Comparison of ENCODE assay signal across 20 cellular contexts in the genomic region with DNA sequence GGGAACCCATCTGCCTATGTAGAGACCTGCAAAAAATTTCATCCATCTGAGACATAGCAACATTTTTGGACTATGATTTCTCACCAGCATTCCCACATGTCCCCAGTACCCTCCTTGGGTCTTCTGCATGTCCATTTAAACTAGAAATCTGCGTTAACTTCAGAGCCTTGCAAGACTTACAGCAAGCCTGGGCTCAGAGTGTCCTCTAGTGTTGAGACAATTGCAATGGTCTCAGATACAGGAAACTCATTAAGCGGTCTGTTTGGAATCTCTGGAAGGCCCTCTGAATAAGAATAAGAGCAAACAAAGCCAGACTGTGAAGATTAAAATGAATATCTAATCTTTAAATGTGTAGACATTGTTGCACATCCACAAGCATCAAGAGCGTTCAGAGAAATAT. TPM values are rescaled to one million over a fixed set of nuclear protein-coding genes. Genes with fewer than 3 reads are reported as not detected.
DNase-seq lines count a peak whose midpoint lies in the region; ATAC-seq and TF ChIP-seq lines count a peak whose summit lies in the region.
"Had no signal": no experiment of that assay in that cellular context is flagged by ENCODE, and none has a peak within 500 bp of the region (broad histone marks: within the 10 kb centered on the region; RNA-seq: fewer than 3 reads in every experiment).

No MANE protein-coding gene starts in this region.

- CTCF ChIA-PET in CD4-positive, alpha-beta T cell (lab: Charles Lee) = no interaction called here

- H3K4me1 Mint-ChIP-seq in HFFc6 (ENCODE audit: low read depth) = peaks cover 5% of the 10 kb centered on the region; the same call in 1 of the 2 replicates
- no peaks in the 10 kb centered on the region for H3K4me1 Mint-ChIP-seq in CD4-positive, alpha-beta T cell (ENCODE audit: low read depth)

- POLR2A ChIA-PET in CD4-positive, alpha-beta T cell (lab: Charles Lee) = no interaction called here

- peaks cover 14% of the 10 kb centered on the region for H3K9me3 ChIP-seq in CD4-positive, alpha-beta T cell (ENCODE audit: control insufficient read depth, low read length)

- no peaks in the 10 kb centered on the region for H3K27me3 ChIP-seq in CD4-positive, alpha-beta T cell (ENCODE audit: control insufficient read depth, insufficient read depth, low read length)

- TF ChIP-seq CTCF in AG09319 (IDR thresholded peaks at IDR 0.05; ENCODE audit: low read depth, low read length) (peak; percentile 10), HFFc6 (IDR thresholded peaks at IDR 0.05) (peak; percentile 26; the same call in 1 of the 2 replicates), VCaP (conservative IDR thresholded peaks at IDR 0.05) (peak; percentile 38), fibroblast of pulmonary artery (IDR thresholded peaks at IDR 0.05; ENCODE audit: low read length, missing control alignments) (no peak)
- TF ChIP-seq CTCF in CD4-positive, alpha-beta T cell (IDR thresholded peaks at IDR 0.05) = no peak

- 0 out of 2 replicates have a peak, but pooled peaks cover 4% of the 10 kb centered on the region for H3K36me3 Mint-ChIP-seq in HFFc6 (ENCODE audit: low read depth)
- H3K36me3 Mint-ChIP-seq in CD4-positive, alpha-beta T cell (ENCODE audit: low read depth) = peaks cover 4% of the 10 kb centered on the region

- no peak for DNase-seq in AG09319 (ENCODE audit: extremely low read depth, low read depth)
- peak; percentile 10 for DNase-seq in HFFc6
- peak; percentile 11 for DNase-seq in fibroblast of pulmonary artery (ENCODE audit: low read depth)
- DNase-seq in Ammon's horn (ENCODE audit: low spot score) = no peak
- DNase-seq in superior temporal gyrus (ENCODE audit: extremely low spot score) = no peak
- DNase-seq in CD4-positive, alpha-beta T cell = no peak
- DNase-seq: ACHN; activated CD4-positive, alpha-beta T cell treated with anti-CD3 and anti-CD28 coated beads, Interleukin-2, amount 50 U/mL, for 1 hour; activated gamma-delta T cell; central memory CD4-positive, alpha-beta T cell; effector CD4-positive, alpha-beta T cell; MM.1S had no signal

- peaks cover 16% of the 10 kb centered on the region for H3K27me3 Mint-ChIP-seq in HFFc6 (ENCODE audit: insufficient read depth)
- H3K27me3 Mint-ChIP-seq in CD4-positive, alpha-beta T cell = peaks cover 77% of the 10 kb centered on the region

- no peak overlapping the region for H3K4me3 Mint-ChIP-seq in HFFc6
- no peak overlapping the region for H3K4me3 Mint-ChIP-seq in CD4-positive, alpha-beta T cell
- H3K4me3 Mint-ChIP-seq: stimulated activated memory B cell treated with anti-CD40 and anti-IgM and Interleukin-4, amounts not matched to agents 10 μg/mL and 1 μg/mL and 100 μg/mL, for 72 hours had no signal

- no peak for ATAC-seq in CD4-positive, alpha-beta T cell (ENCODE audit: poor library complexity)
- no peak for ATAC-seq in HG03342 (IDR thresholded peaks at IDR 0.05; ENCODE audit: unreplicated experiment)

- H3K9me3 Mint-ChIP-seq in HFFc6 = no peaks in the 10 kb centered on the region
- H3K9me3 Mint-ChIP-seq in CD4-positive, alpha-beta T cell = peaks cover 15% of the 10 kb centered on the region

- no peak overlapping the region for H3K27ac ChIP-seq in VCaP
- H3K27ac ChIP-seq in CD4-positive, alpha-beta T cell (ENCODE audit: low read depth, low read length) = no peak overlapping the region
- H3K27ac ChIP-seq: thoracic aorta had no signal

- H3K4me3 ChIP-seq in fibroblast of pulmonary artery (replicated peaks; ENCODE audit: low read depth, low read length) = no peak overlapping the region
- H3K4me3 ChIP-seq: lung, thoracic aorta had no signal

- intact Hi-C loops in CD4-positive, alpha-beta T cell (cut with DNase I, micrococcal nuclease) = no loop called here

- H3K27ac Mint-ChIP-seq in HFFc6 = no peak overlapping the region
- no peak overlapping the region for H3K27ac Mint-ChIP-seq in CD4-positive, alpha-beta T cell
- H3K27ac Mint-ChIP-seq: stimulated activated memory B cell treated with anti-CD40 and anti-IgM and Interleukin-4, amounts not matched to agents 10 μg/mL and 1 μg/mL and 100 μg/mL, for 72 hours had no signal

RNA-seq across cellular contexts. Expression of gene PI3, which starts 20.5 kb away (rescaled TPM):
- not detected for total RNA-seq in HFFc6 (2021; fragmentation: NEBNext Ultra II Directional; extraction: Animal tissue kit (Norgen Biotek cat#: 25700))
- not detected for total RNA-seq in CD4-positive, alpha-beta T cell
- total RNA-seq: fibroblast of lung, osteoblast, right cardiac atrium, thoracic aorta had no signal

RNA-seq across cellular contexts. Expression of gene WFDC12, which starts 29.9 kb away (rescaled TPM):
- total RNA-seq in HFFc6 (2021; fragmentation: NEBNext Ultra II Directional; extraction: Animal tissue kit (Norgen Biotek cat#: 25700)) = not detected
- not detected for total RNA-seq in CD4-positive, alpha-beta T cell
- total RNA-seq: fibroblast of lung, osteoblast, right cardiac atrium, thoracic aorta had no signal

RNA-seq across cellular contexts. Expression of gene WFDC5, which starts 39.2 kb away (rescaled TPM):
- not detected for total RNA-seq in HFFc6 (2021; fragmentation: NEBNext Ultra II Directional; extraction: Animal tissue kit (Norgen Biotek cat#: 25700))
- not detected for total RNA-seq in CD4-positive, alpha-beta T cell
- total RNA-seq: fibroblast of lung, lung, osteoblast, right cardiac atrium, thoracic aorta had no signal

RNA-seq across cellular contexts. Expression of gene SEMG1, which starts 52.6 kb away (rescaled TPM):
- total RNA-seq in HFFc6 (2021; fragmentation: NEBNext Ultra II Directional; extraction: Animal tissue kit (Norgen Biotek cat#: 25700)) = not detected
- total RNA-seq in CD4-positive, alpha-beta T cell = not detected
- total RNA-seq: fibroblast of lung, osteoblast, right cardiac atrium, thoracic aorta had no signal

RNA-seq across cellular contexts. Expression of gene KCNS1, which starts 53.3 kb away (rescaled TPM):
- under 1 TPM; 0.46 to 0.95 (median 0.73) TPM for total RNA-seq in HFFc6 (2021; fragmentation: NEBNext Ultra II Directional; extraction: Animal tissue kit (Norgen Biotek cat#: 25700))
- not detected for total RNA-seq in CD4-positive, alpha-beta T cell
- total RNA-seq: thoracic aorta had no signal

Comparison
In these comparisons a context has a peak if more than half of its experiments do, and no peak if none do; other contexts are left out.
1. DNase-seq: peak in HFFc6 (single experiment) and fibroblast of pulmonary artery (single experiment); none in AG09319 (single experiment), Ammon's horn (single experiment), superior temporal gyrus (single experiment) and CD4-positive, alpha-beta T cell (0 of 10).
2. CTCF ChIP-seq: peak in AG09319 (single experiment), HFFc6 (single experiment) and VCaP (single experiment); none in fibroblast of pulmonary artery (single experiment) and CD4-positive, alpha-beta T cell (single experiment).